19 cellular contexts compared by ENCODE assay signal in the genomic region with DNA sequence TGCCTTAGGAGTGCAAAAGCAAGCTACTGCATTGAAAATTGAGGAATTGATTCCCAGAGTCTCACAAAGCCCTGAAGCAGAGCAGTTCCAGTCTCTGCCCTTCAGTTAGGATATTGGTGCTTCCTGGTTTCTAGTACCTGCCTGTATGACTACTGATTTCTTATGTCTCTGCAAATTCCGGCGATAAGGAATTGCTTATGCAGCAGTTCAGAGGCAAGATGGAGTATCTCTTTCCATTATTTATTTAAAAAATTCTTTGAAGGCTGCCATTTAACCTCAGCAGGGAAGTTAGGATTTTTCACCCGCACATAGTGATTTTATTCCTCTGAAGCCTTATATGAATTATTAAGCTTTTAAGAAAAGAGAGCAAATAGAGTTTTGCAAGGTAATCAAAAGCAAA.
DNase-seq lines count a peak whose midpoint lies in the region; ATAC-seq, FAIRE-seq and TF ChIP-seq lines count a peak whose summit lies in the region.
"Had no signal": no experiment of that assay in that cellular context is flagged by ENCODE, and none has a peak within 500 bp of the region (broad histone marks: within the 10 kb centered on the region; RNA-seq: fewer than 3 reads in every experiment).

No MANE protein-coding gene starts in this region.

- H3K27ac ChIP-seq in A549 (no peak overlapping the region), IMR-90 (ENCODE audit: insufficient read depth, low read length) (no peak overlapping the region), H1 (ENCODE audit: low read depth, low read length) (no peak overlapping the region), neural progenitor cell (no peak overlapping the region)

- in situ Hi-C loops in IMR-90 (cut with MboI; ENCODE audit: low sequenced_read_pairs), result no loop called here

- no peak overlapping the region for H4K5ac ChIP-seq in IMR-90 (ENCODE audit: low read depth, low read length)
- H4K5ac ChIP-seq in H1 (ENCODE audit: insufficient read length, low read depth, low read length), result no peak overlapping the region

- H3K14ac ChIP-seq in IMR-90 (replicated peaks; ENCODE audit: low read depth, low read length) (no peak overlapping the region), H1 (ENCODE audit: insufficient read length) (no peak overlapping the region)

- H3K36me3 ChIP-seq in IMR-90 (ENCODE audit: control insufficient read depth, insufficient read depth, low read length) (no peaks in the 10 kb centered on the region), H1 (ENCODE audit: control insufficient read depth in 2 of 4, insufficient read depth in 4 of 4, low read length in 3 of 4) (no peaks in the 10 kb centered on the region), neural progenitor cell (no peaks in the 10 kb centered on the region), MG63 (no peaks in the 10 kb centered on the region)

- H3K9ac ChIP-seq in IMR-90 (ENCODE audit: low read depth, low read length), result no peak overlapping the region
- no peak overlapping the region for H3K9ac ChIP-seq in H1 (replicated peaks in 1 of 4; ENCODE audit: extremely low read depth in 1 of 4, low read depth in 3 of 4, low read length in 3 of 4)
- no peak overlapping the region for H3K9ac ChIP-seq in neural progenitor cell

- H3K9me3 Mint-ChIP-seq in neural progenitor cell, result peaks cover 3% of the 10 kb centered on the region

- no peak overlapping the region for H2BK5ac ChIP-seq in IMR-90 (ENCODE audit: low read depth, low read length, poor library complexity, severe bottlenecking)
- H2BK5ac ChIP-seq in H1 (ENCODE audit: low read depth, low read length), result no peak overlapping the region

- H3K4me3 ChIP-seq in A549, result no peak overlapping the region
- no peak overlapping the region for H3K4me3 ChIP-seq in IMR-90 (ENCODE audit: insufficient read depth, low read depth, low read length)
- no peak overlapping the region for H3K4me3 ChIP-seq in H1 (ENCODE audit: extremely low read depth in 1 of 4, insufficient read depth in 2 of 4, low read depth in 3 of 4, low read length in 4 of 4)
- no peak overlapping the region for H3K4me3 ChIP-seq in neural progenitor cell
- no peak overlapping the region for H3K4me3 ChIP-seq in MG63

- H3K79me1 ChIP-seq in IMR-90 (ENCODE audit: low read depth in 1 of 2, low read length in 2 of 2) (no peaks in the 10 kb centered on the region), H1 (ENCODE audit: low read depth, low read length) (no peaks in the 10 kb centered on the region)

- H3K4me1 Mint-ChIP-seq in neural progenitor cell, result no peaks in the 10 kb centered on the region
- H3K4me1 Mint-ChIP-seq: H9 had no signal

- H4K8ac ChIP-seq in IMR-90 (ENCODE audit: low read depth in 2 of 2, low read length in 2 of 2), result no peak overlapping the region
- no peak overlapping the region for H4K8ac ChIP-seq in H1 (ENCODE audit: extremely low read depth, insufficient read depth, low read length)

- no peak overlapping the region for H2BK120ac ChIP-seq in IMR-90 (ENCODE audit: low read depth, low read length)
- no peak overlapping the region for H2BK120ac ChIP-seq in H1 (replicated peaks; ENCODE audit: low read depth, low read length)

- no peaks in the 10 kb centered on the region for H3K27me3 ChIP-seq in IMR-90 (ENCODE audit: control insufficient read depth, insufficient read depth, low read length)
- no peaks in the 10 kb centered on the region for H3K27me3 ChIP-seq in H1 (replicated peaks in 1 of 4; ENCODE audit: control insufficient read depth in 3 of 4, extremely low read depth in 1 of 4, insufficient read depth in 3 of 4, low read length in 3 of 4)
- no peaks in the 10 kb centered on the region for H3K27me3 ChIP-seq in neural progenitor cell
- H3K27me3 ChIP-seq in MG63, result no peaks in the 10 kb centered on the region

- dilution Hi-C loops in IMR-90 (cut with HindIII; ENCODE audit: low sequenced_read_pairs, unreplicated experiment), result no loop called here

- H2BK20ac ChIP-seq in IMR-90 (ENCODE audit: low read depth, low read length), result no peak overlapping the region
- H2BK20ac ChIP-seq in H1 (ENCODE audit: low read length), result no peak overlapping the region

- no peak for TF ChIP-seq POLR2A in A549 (IDR thresholded peaks at IDR 0.05; ENCODE audit: low read length)
- no peak for TF ChIP-seq POLR2A in IMR-90 (IDR thresholded peaks at IDR 0.05; ENCODE audit: low read depth, low read length)
- no peak for TF ChIP-seq POLR2A in H1 (IDR thresholded peaks at IDR 0.05; ENCODE audit: control extremely low read depth in 1 of 2, low read depth in 2 of 2, low read length in 2 of 2)

- no peaks in the 10 kb centered on the region for H3K36me3 Mint-ChIP-seq in neural progenitor cell

- H3K4me2 ChIP-seq in A549 (no peak overlapping the region), IMR-90 (ENCODE audit: low read depth, low read length) (no peak overlapping the region), H1 (ENCODE audit: insufficient read depth in 1 of 2, low read depth in 2 of 2, low read length in 2 of 2) (no peak overlapping the region), neural progenitor cell (no peak overlapping the region)

- H3K9me1 ChIP-seq in IMR-90 (ENCODE audit: insufficient read depth, low read length), result no peaks in the 10 kb centered on the region

- H3K9me3 ChIP-seq in A549 (no peaks in the 10 kb centered on the region), IMR-90 (ENCODE audit: control insufficient read depth, insufficient read depth, low read length) (no peaks in the 10 kb centered on the region; the same call in 1 of the 2 replicates), H1 (ENCODE audit: insufficient read depth in 2 of 2, low read depth in 1 of 2, low read length in 1 of 2) (peaks cover 0 to 4% of the 10 kb centered on the region in 2 experiments; a peak in 1 of 4 replicates), neural progenitor cell (ENCODE audit: low read depth) (no peaks in the 10 kb centered on the region), MG63 (no peaks in the 10 kb centered on the region)

- H3K27ac Mint-ChIP-seq in neural progenitor cell, result no peak overlapping the region
- H3K27ac Mint-ChIP-seq: CD4-positive, alpha-beta memory T cell; H9 had no signal

- no peak overlapping the region for H2BK12ac ChIP-seq in H1 (ENCODE audit: low read depth, low read length)

- POLR2A ChIA-PET in A549 (lab: Yijun Ruan, JAX), result no interaction called here
- POLR2A ChIA-PET in IMR-90 (lab: Charles Lee; ENCODE audit: unreplicated experiment), result no interaction called here
- POLR2A ChIA-PET in H1 (lab: Charles Lee; ENCODE audit: partially characterized antibody), result interaction anchor here (1.0 to 1.4 kb wide), 3 partner anchors 166 to 182 kb away, joined by 3 to 4 read pairs (median 3); no protein-coding TSS in a partner anchor

- BruUV-seq in IMR-90 (replicated peaks; lab: Mats Ljungman, UMichigan), result no TSS peak

- H3K23ac ChIP-seq in IMR-90 (ENCODE audit: low read depth, low read length), result no peak overlapping the region
- H3K23ac ChIP-seq in H1 (ENCODE audit: insufficient read length), result no peak overlapping the region

- no peaks in the 10 kb centered on the region for H3F3A ChIP-seq in neural progenitor cell (ENCODE audit: low read depth)

- H3K27me3 Mint-ChIP-seq in neural progenitor cell (ENCODE audit: insufficient read depth, low read depth), result no peaks in the 10 kb centered on the region
- H3K27me3 Mint-ChIP-seq: CD4-positive, alpha-beta memory T cell had no signal

- 20% methylated on average over 3 of the region's 3 CpGs for WGBS in A549 (ENCODE audit: missing lambda C conversion rate)
- no CpG with 5 or more reads among the region's 3 CpGs for WGBS in IMR-90 (ENCODE audit: extremely low coverage in 2 of 2, insufficient read length in 1 of 2), 2 experiments
- 74% methylated on average over 3 of the region's 3 CpGs; no CpG with 5 or more reads in 1 of the 2 experiments for WGBS in H1 (ENCODE audit: extremely low coverage in 1 of 2, insufficient coverage in 1 of 2, insufficient read length in 1 of 2, insufficient replicate concordance in 2 of 2, low coverage in 1 of 2, low lambda C conversion rate in 2 of 2, missing lambda C conversion rate in 1 of 2), 2 experiments

- no peak for ATAC-seq in A549
- no peak for ATAC-seq in IMR-90 (ENCODE audit: low read depth)
- ATAC-seq in sciatic nerve, result no peak
- ATAC-seq: HCT116 had no signal

- no peak overlapping the region for H3K4ac ChIP-seq in IMR-90 (ENCODE audit: low read depth, low read length)
- no peak overlapping the region for H3K4ac ChIP-seq in H1 (replicated peaks; ENCODE audit: insufficient read length, low read depth, low read length)

- no peak for DNase-seq in A549 (ENCODE audit: low read depth in 1 of 2, low spot score in 1 of 2)
- DNase-seq in IMR-90, result no peak
- DNase-seq in H1 (ENCODE audit: low read depth in 1 of 2, low spot score in 2 of 2), result no peak
- no peak for DNase-seq in neural progenitor cell (ENCODE audit: low spot score)
- no peak for DNase-seq in MG63
- DNase-seq in sciatic nerve (ENCODE audit: low spot score), result no peak
- no peak for DNase-seq in activated naive CD4-positive, alpha-beta T cell treated with Interleukin-2 at 50 U/mL for 16 hours
- DNase-seq: 8988T; C1 segment of cervical spinal cord; Calu3; CD4-positive, alpha-beta memory T cell; COR-L47; DMS53; DMS79 treated with DMSO at 0.1 percent for 48 hours; GF-D8; H9 had no signal

- H3K4me3 Mint-ChIP-seq in neural progenitor cell, result no peak overlapping the region
- H3K4me3 Mint-ChIP-seq: CD4-positive, alpha-beta memory T cell; H9 had no signal

- H4K20me1 ChIP-seq in IMR-90 (ENCODE audit: insufficient read depth, low read length), result no peaks in the 10 kb centered on the region
- no peaks in the 10 kb centered on the region for H4K20me1 ChIP-seq in H1 (replicated peaks in 1 of 2; ENCODE audit: control insufficient read depth in 1 of 2, insufficient read depth in 2 of 2, low read length in 2 of 2)
- no peaks in the 10 kb centered on the region for H4K20me1 ChIP-seq in neural progenitor cell (ENCODE audit: low read depth)

- intact Hi-C loops in IMR-90 (cut with micrococcal nuclease) (no loop called here), sciatic nerve (cut with DNase I) (no loop called here)

- H3K79me2 ChIP-seq in H1 (ENCODE audit: control insufficient read depth in 1 of 2, insufficient read depth in 2 of 2, low read length in 2 of 2) (no peaks in the 10 kb centered on the region), neural progenitor cell (ENCODE audit: low read depth) (no peaks in the 10 kb centered on the region)

- H3K18ac ChIP-seq in IMR-90 (ENCODE audit: low read depth, low read length) (no peak overlapping the region), H1 (ENCODE audit: extremely low read depth, low read length) (no peak overlapping the region)

- H2BK15ac ChIP-seq in IMR-90 (ENCODE audit: low read depth, low read length), result no peak overlapping the region
- H2BK15ac ChIP-seq in H1 (ENCODE audit: low read length), result no peak overlapping the region

- H3K23me2 ChIP-seq in H1 (ENCODE audit: low read depth, low read length), result no peaks in the 10 kb centered on the region

- CTCF ChIA-PET in A549 (lab: Yijun Ruan, JAX), result no interaction called here
- CTCF ChIA-PET in IMR-90 (lab: Yijun Ruan, JAX), result interaction anchor here (0.6 kb wide), 1 partner anchor 40 kb away, joined by 4 read pairs; no protein-coding TSS in a partner anchor
- CTCF ChIA-PET in H1 (lab: Charles Lee; ENCODE audit: partially characterized antibody), result interaction anchor here (1.3 to 1.4 kb wide), 3 partner anchors 25 to 122 kb away, joined by 3 to 5 read pairs (median 3); no protein-coding TSS in a partner anchor

- H2AK9ac ChIP-seq in IMR-90 (replicated peaks; ENCODE audit: low read depth, low read length, poor library complexity), result no peak overlapping the region

- H3K4me1 ChIP-seq in A549, result no peaks in the 10 kb centered on the region
- H3K4me1 ChIP-seq in IMR-90 (ENCODE audit: control insufficient read depth, insufficient read depth, low read length), result no peaks in the 10 kb centered on the region
- peaks cover 0 to 5% (median 0%) of the 10 kb centered on the region in 4 experiments; a peak in 1 of 7 replicates for H3K4me1 ChIP-seq in H1 (replicated peaks in 1 of 4; ENCODE audit: control insufficient read depth in 3 of 4, insufficient read depth in 4 of 4, low read length in 3 of 4)
- H3K4me1 ChIP-seq in neural progenitor cell, result no peaks in the 10 kb centered on the region

- H3K56ac ChIP-seq in IMR-90 (ENCODE audit: extremely low read depth, insufficient read depth, low read length) (no peak overlapping the region), H1 (replicated peaks; ENCODE audit: insufficient read length, low read depth, low read length) (no peak overlapping the region)

- H2AK5ac ChIP-seq in IMR-90 (ENCODE audit: low read depth, low read length), result no peak overlapping the region
- H2AK5ac ChIP-seq in H1 (ENCODE audit: low read depth, low read length), result no peak overlapping the region

- H4K91ac ChIP-seq in IMR-90 (ENCODE audit: insufficient read depth, low read depth, low read length) (no peak overlapping the region), H1 (replicated peaks; ENCODE audit: insufficient read length, low read length) (no peak overlapping the region)

- H2AFZ ChIP-seq in IMR-90 (replicated peaks; ENCODE audit: low read length, poor library complexity) (no peak overlapping the region), H1 (ENCODE audit: low read length) (peak overlapping the region; percentile 36; the same call in 1 of the 2 replicates), neural progenitor cell (replicated peaks) (peak overlapping the region; percentile 5)

- TF ChIP-seq RAD21 in A549 (conservative IDR thresholded peaks at IDR 0.05 in 1 of 2, IDR thresholded peaks at IDR 0.05 in 1 of 2), result no peak
- no peak for TF ChIP-seq RAD21 in IMR-90 (IDR thresholded peaks at IDR 0.05; ENCODE audit: low read length)
- TF ChIP-seq RAD21 in H1 (IDR thresholded peaks at IDR 0.05 in 1 of 2, conservative IDR thresholded peaks at IDR 0.05 in 1 of 2; ENCODE audit: low read depth in 2 of 2, low read length in 2 of 2), result no peak

- FAIRE-seq in A549 (lab: Jason Lieb, UNC) (no peak), H1 (lab: Jason Lieb, UNC) (no peak)
- FAIRE-seq: GM12891, GM18507 had no signal

- no peak for TF ChIP-seq CTCF in A549 (IDR thresholded peaks at IDR 0.05)
- TF ChIP-seq CTCF in IMR-90 (conservative IDR thresholded peaks at IDR 0.05; ENCODE audit: low read depth, low read length), result no peak
- no peak for TF ChIP-seq CTCF in H1 (IDR thresholded peaks at IDR 0.05; ENCODE audit: control extremely low read depth in 1 of 3, insufficient read depth in 1 of 3, low read depth in 1 of 3, low read length in 3 of 3)
- no peak for TF ChIP-seq CTCF in neural progenitor cell (IDR thresholded peaks at IDR 0.05)

- TF ChIP-seq EP300 in A549 (IDR thresholded peaks at IDR 0.05) (no peak), H1 (IDR thresholded peaks at IDR 0.05; ENCODE audit: borderline replicate concordance in 1 of 2, low read depth in 2 of 2, low read length in 2 of 2) (no peak)
